ENCODE assay signal across 29 cellular contexts in the genomic region with DNA sequence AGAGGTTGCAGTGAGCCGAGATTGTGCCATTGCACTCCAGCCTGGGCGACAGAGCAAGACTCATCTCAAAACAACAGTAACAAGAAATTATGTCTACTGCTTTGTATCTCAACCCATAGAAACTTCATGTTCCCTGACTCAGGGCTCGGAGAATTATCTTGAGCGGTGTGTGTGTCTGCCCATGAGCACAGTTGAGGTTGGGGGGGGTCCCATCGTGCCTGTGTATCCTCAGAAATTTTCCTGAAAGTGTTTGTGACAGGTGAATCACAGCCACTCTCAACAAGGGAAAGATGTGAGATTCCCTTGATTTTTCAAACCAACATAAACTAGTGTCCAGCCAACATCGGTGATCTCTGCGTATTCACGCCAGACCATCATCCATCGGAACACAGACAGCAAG.
"Had no signal": no experiment of that assay in that cellular context is flagged by ENCODE, and none has a peak within 500 bp of the region (broad histone marks: within the 10 kb centered on the region; RNA-seq: fewer than 3 reads in every experiment).

No MANE protein-coding gene starts in this region.

- H3K27me3 Mint-ChIP-seq: type B pancreatic cell had no signal

- H3K9me3 ChIP-seq: left lung, lower lobe of right lung, mucosa of descending colon, ovary, prostate gland, suprapubic skin, thoracic aorta, tibial artery, uterus had no signal

- H3K27ac ChIP-seq: left lung, lower lobe of right lung, ovary, prostate gland, sigmoid colon, spleen, suprapubic skin, thoracic aorta, tibial artery, uterus had no signal

- H3K4me3 ChIP-seq: left lung, lower lobe of right lung, mucosa of descending colon, ovary, prostate gland, sigmoid colon, spleen, suprapubic skin, thoracic aorta, tibial artery, uterus had no signal

- ATAC-seq: left colon; left lung; lower lobe of right lung; mucosa of descending colon; naive thymus-derived CD4-positive, alpha-beta T cell; natural killer cell treated with Interleukin-12 subunit alpha and Interleukin-12 subunit beta and Interleukin-15 and Interleukin-18, amount 100 ng/mL, for 72 hours; right cardiac atrium; stimulated activated effector memory CD8-positive, alpha-beta T cell treated with anti-CD3 and anti-CD28 coated beads, Interleukin-12 subunit alpha, Interleukin-12 subunit beta, amount 100 ng/mL, for 72 hours had no signal

- H3K36me3 ChIP-seq: left lung, lower lobe of right lung, ovary, prostate gland, sigmoid colon, spleen, suprapubic skin, thoracic aorta, tibial artery, uterus had no signal

- DNase-seq: hypothalamus; immature natural killer cell; kidney; left colon; left lung; lower lobe of right lung; mammary epithelial cell; mesenchymal stem cell; mucosa of descending colon; naive thymus-derived CD4-positive, alpha-beta T cell; ovary; retina; right cardiac atrium; sigmoid colon; small intestine; spleen; stimulated activated CD4-positive, alpha-beta T cell treated with anti-CD3 and anti-CD28 coated beads, Interleukin-4, amount 100 ng/mL, for 24 hours; stimulated activated naive CD4-positive, alpha-beta T cell; tibial artery; uterus had no signal

- FAIRE-seq: islet of Langerhans, kidney, small intestine had no signal

- H3K4me3 Mint-ChIP-seq: immature natural killer cell; mesothelial cell of epicardium; naive thymus-derived CD4-positive, alpha-beta T cell; natural killer cell treated with Interleukin-12 subunit alpha and Interleukin-12 subunit beta and Interleukin-15 and Interleukin-18, amount 100 ng/mL, for 72 hours; stimulated activated effector memory CD8-positive, alpha-beta T cell treated with anti-CD3 and anti-CD28 coated beads, Interleukin-12 subunit alpha, Interleukin-12 subunit beta, amount 100 ng/mL, for 72 hours; stimulated activated naive CD8-positive, alpha-beta T cell treated with anti-CD3 and anti-CD28 coated beads, Interleukin-15, Interleukin-2, amounts not matched to agents 100 ng/mL and 50 ng/mL, for 24 hours; type B pancreatic cell had no signal

- H3K36me3 Mint-ChIP-seq: natural killer cell treated with Interleukin-12 subunit alpha and Interleukin-12 subunit beta and Interleukin-15 and Interleukin-18, amount 100 ng/mL, for 72 hours; stimulated activated effector memory CD8-positive, alpha-beta T cell treated with anti-CD3 and anti-CD28 coated beads, Interleukin-12 subunit alpha, Interleukin-12 subunit beta, amount 100 ng/mL, for 72 hours; type B pancreatic cell had no signal

- H3K27me3 ChIP-seq: left lung, ovary, sigmoid colon, spleen, suprapubic skin, tibial artery, uterus had no signal

- H3K27ac Mint-ChIP-seq: immature natural killer cell; mesothelial cell of epicardium; naive thymus-derived CD4-positive, alpha-beta T cell; natural killer cell treated with Interleukin-12 subunit alpha and Interleukin-12 subunit beta and Interleukin-15 and Interleukin-18, amount 100 ng/mL, for 72 hours; stimulated activated effector memory CD8-positive, alpha-beta T cell treated with anti-CD3 and anti-CD28 coated beads, Interleukin-12 subunit alpha, Interleukin-12 subunit beta, amount 100 ng/mL, for 72 hours; stimulated activated naive CD8-positive, alpha-beta T cell treated with anti-CD3 and anti-CD28 coated beads, Interleukin-15, Interleukin-2, amounts not matched to agents 100 ng/mL and 50 ng/mL, for 24 hours; type B pancreatic cell had no signal

- H3K4me1 ChIP-seq: left lung, lower lobe of right lung, prostate gland, sigmoid colon, spleen, suprapubic skin, uterus had no signal
